11 cellular contexts compared by ENCODE assay signal in genomic region chr4:116599859-116600258, GRCh38.
A peak's percentile ranks its signal among the peaks of the same experiment; 100 is the strongest.
DNase-seq lines count a peak whose midpoint lies in the region; ATAC-seq, FAIRE-seq and TF ChIP-seq lines count a peak whose summit lies in the region.
"Had no signal": no experiment of that assay in that cellular context is flagged by ENCODE, and none has a peak within 500 bp of the region (broad histone marks: within the 10 kb centered on the region; RNA-seq: fewer than 3 reads in every experiment).

No MANE protein-coding gene starts in this region.

- H3K4me1 ChIP-seq in HepG2 (ENCODE audit: insufficient read depth, low read length): no peaks in the 10 kb centered on the region

- H3K4me3 ChIP-seq in GM12875 (ENCODE audit: low read depth, low read length) (no peak overlapping the region), MG63 (no peak overlapping the region), HepG2 (replicated peaks in 1 of 3; ENCODE audit: insufficient read depth in 1 of 3, low read depth in 2 of 3, low read length in 3 of 3) (no peak overlapping the region)

- no peak overlapping the region for H2AFZ ChIP-seq in HepG2 (ENCODE audit: low read length)

- TF ChIP-seq EP300 in HepG2 (IDR thresholded peaks at IDR 0.05; ENCODE audit: low read depth in 2 of 2, low read length in 2 of 2): no peak
- TF ChIP-seq EP300 in HepG2 (CRISPR knock-in tag; IDR thresholded peaks at IDR 0.05; ENCODE audit: borderline replicate concordance): no peak

- CTCF ChIA-PET in HepG2 (lab: Yijun Ruan, JAX; ENCODE audit: low intra/inter-chr PET ratio, low total read pairs): no interaction called here

- POLR2A ChIA-PET in HepG2 (lab: Yijun Ruan, JAX): no interaction called here

- ATAC-seq in HepG2 (peak; percentile 96), GM21619 (IDR thresholded peaks at IDR 0.05; ENCODE audit: unreplicated experiment) (no peak)

- intact Hi-C loops in HepG2 (cut with micrococcal nuclease; ENCODE audit: unreplicated experiment): no loop called here

- H4K20me1 ChIP-seq in HepG2 (ENCODE audit: insufficient read depth, low read length): no peaks in the 10 kb centered on the region

- H3K27ac ChIP-seq in HepG2 (ENCODE audit: extremely low read length, insufficient read depth, low read length): no peak overlapping the region
- H3K27ac ChIP-seq: RWPE1 had no signal

- FAIRE-seq in HepG2 (lab: Jason Lieb, UNC): no peak

- H3K36me3 ChIP-seq in MG63 (no peaks in the 10 kb centered on the region), HepG2 (replicated peaks in 1 of 2; ENCODE audit: control insufficient read depth in 1 of 2, insufficient read depth in 2 of 2, low read length in 2 of 2) (no peaks in the 10 kb centered on the region)

- no peak overlapping the region for H3K9ac ChIP-seq in HepG2 (ENCODE audit: insufficient read depth, low read depth, low read length)

- WGBS in HepG2 (ENCODE audit: low lambda C conversion rate): 16% methylated on average over 5 of the region's 11 CpGs

- TF ChIP-seq RAD21 in HepG2 (CRISPR knock-in tag; IDR thresholded peaks at IDR 0.05): no peak

- no TSS peak for BruUV-seq in HepG2 (replicated peaks; lab: Mats Ljungman, UMichigan)

- DNase-seq in ELF-1 (ENCODE audit: low read depth, low spot score) (peak; percentile 54), MG63 (peak; percentile 1), HepG2 (ENCODE audit: low spot score) (no peak), SHP77 (lab: John Stamatoyannopoulos, UW) (no peak), SW480 (ENCODE audit: low spot score) (no peak)
- DNase-seq: activated T-cell treated with anti-CD3 and anti-CD28 coated beads, Interleukin-2, amount 50 U/mL, for 24 hours; amniotic stem cell; NCI-H345 had no signal

- no peaks in the 10 kb centered on the region for H3K27me3 ChIP-seq in MG63
- no peaks in the 10 kb centered on the region for H3K27me3 ChIP-seq in HepG2 (ENCODE audit: control insufficient read depth in 1 of 2, insufficient read depth in 2 of 2, low read length in 2 of 2)

- no peak overlapping the region for H3K4me2 ChIP-seq in HepG2 (ENCODE audit: low read depth, low read length)

- in situ Hi-C loops in HepG2 (cut with HindIII; ENCODE audit: extremely low pct_ligation_motif_present, low pct_unique_long_range_greater_than_20kb): no loop called here

- no peak for TF ChIP-seq POLR2A in HepG2 (IDR thresholded peaks at IDR 0.05; ENCODE audit: insufficient read depth in 1 of 2, low read depth in 2 of 2, low read length in 2 of 2)

- H3K9me3 ChIP-seq in MG63 (no peaks in the 10 kb centered on the region), HepG2 (ENCODE audit: low read length) (no peaks in the 10 kb centered on the region)

- peak; percentile 58 for TF ChIP-seq CTCF in GM12875 (IDR thresholded peaks at IDR 0.05; ENCODE audit: borderline replicate concordance, insufficient read depth, low read depth, low read length)
- peak; percentile 28; the same call in 1 of the 2 replicates for TF ChIP-seq CTCF in HepG2 (CRISPR knock-in tag; IDR thresholded peaks at IDR 0.05)

- H3K79me2 ChIP-seq in HepG2 (ENCODE audit: insufficient read depth, low read length): no peaks in the 10 kb centered on the region

TF ChIP-seq in HepG2, 621 proteins besides CTCF, POLR2A, EP300 and RAD21:
- TF ChIP-seq ZBTB8A (CRISPR knock-in tag; IDR thresholded peaks at IDR 0.05; ENCODE audit: borderline replicate concordance, low read depth) (no peak), ZNF121 (CRISPR knock-in tag; IDR thresholded peaks at IDR 0.05) (no peak), ZNF251 (CRISPR knock-in tag; IDR thresholded peaks at IDR 0.05) (no peak), ETS1 (CRISPR knock-in tag; IDR thresholded peaks at IDR 0.05) (no peak), CHCHD3 (CRISPR knock-in tag; IDR thresholded peaks at IDR 0.05) (no peak), LRRFIP1 (CRISPR knock-in tag; conservative IDR thresholded peaks at IDR 0.05) (no peak), SP1 (IDR thresholded peaks at IDR 0.05) (no peak), SP1 (CRISPR knock-in tag; IDR thresholded peaks at IDR 0.05) (no peak), PHF5A (CRISPR knock-in tag; IDR thresholded peaks at IDR 0.05; ENCODE audit: low read depth, unreplicated experiment) (no peak)
- TF ChIP-seq, protein P1, sequence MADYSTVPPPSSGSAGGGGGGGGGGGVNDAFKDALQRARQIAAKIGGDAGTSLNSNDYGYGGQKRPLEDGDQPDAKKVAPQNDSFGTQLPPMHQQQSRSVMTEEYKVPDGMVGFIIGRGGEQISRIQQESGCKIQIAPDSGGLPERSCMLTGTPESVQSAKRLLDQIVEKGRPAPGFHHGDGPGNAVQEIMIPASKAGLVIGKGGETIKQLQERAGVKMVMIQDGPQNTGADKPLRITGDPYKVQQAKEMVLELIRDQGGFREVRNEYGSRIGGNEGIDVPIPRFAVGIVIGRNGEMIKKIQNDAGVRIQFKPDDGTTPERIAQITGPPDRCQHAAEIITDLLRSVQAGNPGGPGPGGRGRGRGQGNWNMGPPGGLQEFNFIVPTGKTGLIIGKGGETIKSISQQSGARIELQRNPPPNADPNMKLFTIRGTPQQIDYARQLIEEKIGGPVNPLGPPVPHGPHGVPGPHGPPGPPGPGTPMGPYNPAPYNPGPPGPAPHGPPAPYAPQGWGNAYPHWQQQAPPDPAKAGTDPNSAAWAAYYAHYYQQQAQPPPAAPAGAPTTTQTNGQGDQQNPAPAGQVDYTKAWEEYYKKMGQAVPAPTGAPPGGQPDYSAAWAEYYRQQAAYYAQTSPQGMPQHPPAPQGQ (CRISPR knock-in tag; IDR thresholded peaks at IDR 0.05; ENCODE audit: borderline replicate concordance): no peak

Comparison
In these comparisons a context has a peak if more than half of its experiments do, and no peak if none do; other contexts are left out.
1. DNase-seq: peak in ELF-1 (single experiment) and MG63 (single experiment); none in HepG2 (single experiment), SHP77 (0 of 2) and SW480 (single experiment).